Comparison of ENCODE assay signal across 1 cellular context in the genomic region with DNA sequence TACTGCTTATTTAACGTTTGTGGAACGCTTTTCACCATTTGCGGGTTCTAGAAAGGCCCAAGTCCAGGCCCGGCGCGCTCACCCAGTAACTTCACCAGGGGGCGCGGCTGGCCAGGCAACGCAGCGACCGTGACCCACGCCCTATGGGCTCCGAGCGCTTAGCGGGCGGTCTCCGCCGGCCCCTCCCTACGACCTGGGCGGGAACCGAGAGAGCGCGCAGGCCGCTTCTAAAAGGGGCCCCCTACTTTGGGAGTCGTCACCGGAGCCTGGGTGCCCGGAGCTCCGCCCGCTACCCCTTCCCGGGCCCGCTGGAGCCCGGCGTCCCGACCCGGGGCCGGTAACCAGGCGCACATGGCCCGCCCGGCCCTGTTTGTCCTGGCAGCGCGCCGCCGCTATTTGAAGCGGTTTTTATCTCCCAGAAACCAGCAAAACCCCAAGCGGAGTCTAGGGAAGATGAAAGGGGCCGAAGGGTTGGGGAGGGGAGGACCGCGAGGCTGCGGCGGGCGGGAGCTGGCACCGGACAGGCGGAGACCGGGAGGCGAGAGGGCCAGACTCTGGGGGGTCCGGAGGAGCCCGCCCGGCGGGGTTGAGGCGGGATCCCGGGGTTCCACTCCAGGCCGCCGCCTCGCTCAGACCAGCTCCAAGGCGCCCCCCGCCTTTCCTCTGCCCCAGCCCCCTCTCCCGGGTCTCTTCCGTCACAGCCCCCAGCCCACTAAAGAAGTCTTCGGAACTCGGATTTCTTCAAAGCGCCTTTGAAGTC.
A peak's percentile ranks its signal among the peaks of the same experiment; 100 is the strongest.
TF ChIP-seq lines count a peak whose summit lies in the region.

No MANE protein-coding gene starts in this region.

TF ChIP-seq in K562, 482 proteins besides CTCF, POLR2A, EP300 and RAD21 (continued from another document and continues in another):
- TF ChIP-seq, protein P1, sequence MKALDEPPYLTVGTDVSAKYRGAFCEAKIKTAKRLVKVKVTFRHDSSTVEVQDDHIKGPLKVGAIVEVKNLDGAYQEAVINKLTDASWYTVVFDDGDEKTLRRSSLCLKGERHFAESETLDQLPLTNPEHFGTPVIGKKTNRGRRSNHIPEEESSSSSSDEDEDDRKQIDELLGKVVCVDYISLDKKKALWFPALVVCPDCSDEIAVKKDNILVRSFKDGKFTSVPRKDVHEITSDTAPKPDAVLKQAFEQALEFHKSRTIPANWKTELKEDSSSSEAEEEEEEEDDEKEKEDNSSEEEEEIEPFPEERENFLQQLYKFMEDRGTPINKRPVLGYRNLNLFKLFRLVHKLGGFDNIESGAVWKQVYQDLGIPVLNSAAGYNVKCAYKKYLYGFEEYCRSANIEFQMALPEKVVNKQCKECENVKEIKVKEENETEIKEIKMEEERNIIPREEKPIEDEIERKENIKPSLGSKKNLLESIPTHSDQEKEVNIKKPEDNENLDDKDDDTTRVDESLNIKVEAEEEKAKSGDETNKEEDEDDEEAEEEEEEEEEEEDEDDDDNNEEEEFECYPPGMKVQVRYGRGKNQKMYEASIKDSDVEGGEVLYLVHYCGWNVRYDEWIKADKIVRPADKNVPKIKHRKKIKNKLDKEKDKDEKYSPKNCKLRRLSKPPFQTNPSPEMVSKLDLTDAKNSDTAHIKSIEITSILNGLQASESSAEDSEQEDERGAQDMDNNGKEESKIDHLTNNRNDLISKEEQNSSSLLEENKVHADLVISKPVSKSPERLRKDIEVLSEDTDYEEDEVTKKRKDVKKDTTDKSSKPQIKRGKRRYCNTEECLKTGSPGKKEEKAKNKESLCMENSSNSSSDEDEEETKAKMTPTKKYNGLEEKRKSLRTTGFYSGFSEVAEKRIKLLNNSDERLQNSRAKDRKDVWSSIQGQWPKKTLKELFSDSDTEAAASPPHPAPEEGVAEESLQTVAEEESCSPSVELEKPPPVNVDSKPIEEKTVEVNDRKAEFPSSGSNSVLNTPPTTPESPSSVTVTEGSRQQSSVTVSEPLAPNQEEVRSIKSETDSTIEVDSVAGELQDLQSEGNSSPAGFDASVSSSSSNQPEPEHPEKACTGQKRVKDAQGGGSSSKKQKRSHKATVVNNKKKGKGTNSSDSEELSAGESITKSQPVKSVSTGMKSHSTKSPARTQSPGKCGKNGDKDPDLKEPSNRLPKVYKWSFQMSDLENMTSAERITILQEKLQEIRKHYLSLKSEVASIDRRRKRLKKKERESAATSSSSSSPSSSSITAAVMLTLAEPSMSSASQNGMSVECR (CRISPR knock-in tag; IDR thresholded peaks at IDR 0.05), result peak; percentile 54; the same call in 1 of the 2 replicates
- no peak for TF ChIP-seq GABPB2 (CRISPR knock-in tag; conservative IDR thresholded peaks at IDR 0.05)
- TF ChIP-seq ZNF311 (CRISPR knock-in tag; IDR thresholded peaks at IDR 0.05), result no peak
- TF ChIP-seq, protein P2, sequence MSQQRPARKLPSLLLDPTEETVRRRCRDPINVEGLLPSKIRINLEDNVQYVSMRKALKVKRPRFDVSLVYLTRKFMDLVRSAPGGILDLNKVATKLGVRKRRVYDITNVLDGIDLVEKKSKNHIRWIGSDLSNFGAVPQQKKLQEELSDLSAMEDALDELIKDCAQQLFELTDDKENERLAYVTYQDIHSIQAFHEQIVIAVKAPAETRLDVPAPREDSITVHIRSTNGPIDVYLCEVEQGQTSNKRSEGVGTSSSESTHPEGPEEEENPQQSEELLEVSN (IDR thresholded peaks at IDR 0.05; ENCODE audit: borderline replicate concordance in 1 of 2, extremely low read depth in 1 of 2, insufficient read depth in 1 of 2, insufficient read length in 1 of 2, low read depth in 1 of 2, low read length in 1 of 2, poor library complexity in 1 of 2, severe bottlenecking in 1 of 2), result peak; percentile 60 to 93
- TF ChIP-seq NRF1 (conservative IDR thresholded peaks at IDR 0.05 in 1 of 2, IDR thresholded peaks at IDR 0.05 in 1 of 2), result peak; percentile 67 to 73
- TF ChIP-seq ATF1 (CRISPR knock-in tag; IDR thresholded peaks at IDR 0.05), result no peak
- TF ChIP-seq ATF1 (tag; IDR thresholded peaks at IDR 0.05), result peak; percentile 74
- TF ChIP-seq ELF4 (CRISPR knock-in tag; IDR thresholded peaks at IDR 0.05), result 0 out of 2 replicates have a peak, but pooled peaks have one; percentile 25
- TF ChIP-seq SOX6 (IDR thresholded peaks at IDR 0.05), result peak; percentile 11; the same call in 1 of the 2 replicates
- no peak; the same call in 1 of the 2 replicates for TF ChIP-seq NR4A1 (CRISPR knock-in tag; IDR thresholded peaks at IDR 0.05)
- no peak for TF ChIP-seq NR4A1 (tag; IDR thresholded peaks at IDR 0.05)
- TF ChIP-seq FOSL1 (tag; conservative IDR thresholded peaks at IDR 0.05), result peak; percentile 1; the same call in 1 of the 2 replicates
- TF ChIP-seq BRD9 (IDR thresholded peaks at IDR 0.05; ENCODE audit: low read depth, partially characterized antibody), result peak; percentile 17
- TF ChIP-seq OTX1 (CRISPR knock-in tag; IDR thresholded peaks at IDR 0.05), result 0 out of 2 replicates have a peak, but pooled peaks have one; percentile 33
- TF ChIP-seq PCBP1 (IDR thresholded peaks at IDR 0.05; ENCODE audit: low read depth, low read length, poor library complexity, severe bottlenecking), result peak; percentile 79
- TF ChIP-seq SRF (CRISPR knock-in tag; IDR thresholded peaks at IDR 0.05), result peak in 1 of 2 experiments; percentile 60; a peak in 1 of 4 replicates
- TF ChIP-seq SP1 (CRISPR knock-in tag; IDR thresholded peaks at IDR 0.05), result peak; percentile 70; the same call in 1 of the 2 replicates
- TF ChIP-seq HNRNPLL (IDR thresholded peaks at IDR 0.05; ENCODE audit: low read depth, low read length, poor library complexity, severe bottlenecking), result peak; percentile 56
- peak; percentile 57 for TF ChIP-seq CTBP1 (IDR thresholded peaks at IDR 0.05; ENCODE audit: borderline replicate concordance)
- TF ChIP-seq, protein P3, sequence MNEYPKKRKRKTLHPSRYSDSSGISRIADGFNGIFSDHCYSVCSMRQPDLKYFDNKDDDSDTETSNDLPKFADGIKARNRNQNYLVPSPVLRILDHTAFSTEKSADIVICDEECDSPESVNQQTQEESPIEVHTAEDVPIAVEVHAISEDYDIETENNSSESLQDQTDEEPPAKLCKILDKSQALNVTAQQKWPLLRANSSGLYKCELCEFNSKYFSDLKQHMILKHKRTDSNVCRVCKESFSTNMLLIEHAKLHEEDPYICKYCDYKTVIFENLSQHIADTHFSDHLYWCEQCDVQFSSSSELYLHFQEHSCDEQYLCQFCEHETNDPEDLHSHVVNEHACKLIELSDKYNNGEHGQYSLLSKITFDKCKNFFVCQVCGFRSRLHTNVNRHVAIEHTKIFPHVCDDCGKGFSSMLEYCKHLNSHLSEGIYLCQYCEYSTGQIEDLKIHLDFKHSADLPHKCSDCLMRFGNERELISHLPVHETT (CRISPR knock-in tag; conservative IDR thresholded peaks at IDR 0.05 in 1 of 2, IDR thresholded peaks at IDR 0.05 in 1 of 2), result peak in 1 of 2 experiments; percentile 92; a peak in 2 of 4 replicates
- TF ChIP-seq L3MBTL2 (IDR thresholded peaks at IDR 0.05), result peak; percentile 94
- peak; percentile 22; the same call in 1 of the 2 replicates for TF ChIP-seq LCOR (CRISPR knock-in tag; IDR thresholded peaks at IDR 0.05)
- 0 out of 2 replicates have a peak, but pooled peaks have one; percentile 25 for TF ChIP-seq KLF13 (tag; IDR thresholded peaks at IDR 0.05; ENCODE audit: borderline replicate concordance, low read depth)
- 0 out of 2 replicates have a peak, but pooled peaks have one; percentile 63 for TF ChIP-seq FOXK1 (CRISPR knock-in tag; IDR thresholded peaks at IDR 0.05; ENCODE audit: borderline replicate concordance)
- peak; percentile 32; the same call in 1 of the 2 replicates for TF ChIP-seq NBN (IDR thresholded peaks at IDR 0.05; ENCODE audit: low read depth)
- TF ChIP-seq, protein P4, sequence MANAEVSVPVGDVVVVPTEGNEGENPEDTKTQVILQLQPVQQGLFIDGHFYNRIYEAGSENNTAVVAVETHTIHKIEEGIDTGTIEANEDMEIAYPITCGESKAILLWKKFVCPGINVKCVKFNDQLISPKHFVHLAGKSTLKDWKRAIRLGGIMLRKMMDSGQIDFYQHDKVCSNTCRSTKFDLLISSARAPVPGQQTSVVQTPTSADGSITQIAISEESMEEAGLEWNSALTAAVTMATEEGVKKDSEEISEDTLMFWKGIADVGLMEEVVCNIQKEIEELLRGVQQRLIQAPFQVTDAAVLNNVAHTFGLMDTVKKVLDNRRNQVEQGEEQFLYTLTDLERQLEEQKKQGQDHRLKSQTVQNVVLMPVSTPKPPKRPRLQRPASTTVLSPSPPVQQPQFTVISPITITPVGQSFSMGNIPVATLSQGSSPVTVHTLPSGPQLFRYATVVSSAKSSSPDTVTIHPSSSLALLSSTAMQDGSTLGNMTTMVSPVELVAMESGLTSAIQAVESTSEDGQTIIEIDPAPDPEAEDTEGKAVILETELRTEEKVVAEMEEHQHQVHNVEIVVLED (CRISPR knock-in tag; IDR thresholded peaks at IDR 0.05), result peak; percentile 43; the same call in 1 of the 2 replicates
- TF ChIP-seq XRCC5 (IDR thresholded peaks at IDR 0.05; ENCODE audit: low read depth, low read length), result peak; percentile 60; the same call in 1 of the 2 replicates
- peak; percentile 62 for TF ChIP-seq U2AF1 (optimal IDR thresholded peaks at IDR 0.05; ENCODE audit: low read depth, low read length)
- TF ChIP-seq ZNF165 (CRISPR knock-in tag; IDR thresholded peaks at IDR 0.05; ENCODE audit: borderline replicate concordance), result 0 out of 2 replicates have a peak, but pooled peaks have one; percentile 12
- peak; percentile 59 for TF ChIP-seq KLF16 (IDR thresholded peaks at IDR 0.05)
- TF ChIP-seq ELF2 (CRISPR knock-in tag; IDR thresholded peaks at IDR 0.05), result no peak
- peak; percentile 73; the same call in 1 of the 2 replicates for TF ChIP-seq GATAD2B (IDR thresholded peaks at IDR 0.05; ENCODE audit: borderline replicate concordance)
- no peak for TF ChIP-seq ZBTB43 (CRISPR knock-in tag; IDR thresholded peaks at IDR 0.05)
- no peak for TF ChIP-seq CEBPG (CRISPR knock-in tag; IDR thresholded peaks at IDR 0.05)
- TF ChIP-seq CEBPG (tag; conservative IDR thresholded peaks at IDR 0.05 in 1 of 2, IDR thresholded peaks at IDR 0.05 in 1 of 2), result no peak
- TF ChIP-seq ZNF12 (CRISPR knock-in tag; IDR thresholded peaks at IDR 0.05), result no peak
- TF ChIP-seq, protein P5, sequence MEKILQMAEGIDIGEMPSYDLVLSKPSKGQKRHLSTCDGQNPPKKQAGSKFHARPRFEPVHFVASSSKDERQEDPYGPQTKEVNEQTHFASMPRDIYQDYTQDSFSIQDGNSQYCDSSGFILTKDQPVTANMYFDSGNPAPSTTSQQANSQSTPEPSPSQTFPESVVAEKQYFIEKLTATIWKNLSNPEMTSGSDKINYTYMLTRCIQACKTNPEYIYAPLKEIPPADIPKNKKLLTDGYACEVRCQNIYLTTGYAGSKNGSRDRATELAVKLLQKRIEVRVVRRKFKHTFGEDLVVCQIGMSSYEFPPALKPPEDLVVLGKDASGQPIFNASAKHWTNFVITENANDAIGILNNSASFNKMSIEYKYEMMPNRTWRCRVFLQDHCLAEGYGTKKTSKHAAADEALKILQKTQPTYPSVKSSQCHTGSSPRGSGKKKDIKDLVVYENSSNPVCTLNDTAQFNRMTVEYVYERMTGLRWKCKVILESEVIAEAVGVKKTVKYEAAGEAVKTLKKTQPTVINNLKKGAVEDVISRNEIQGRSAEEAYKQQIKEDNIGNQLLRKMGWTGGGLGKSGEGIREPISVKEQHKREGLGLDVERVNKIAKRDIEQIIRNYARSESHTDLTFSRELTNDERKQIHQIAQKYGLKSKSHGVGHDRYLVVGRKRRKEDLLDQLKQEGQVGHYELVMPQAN (IDR thresholded peaks at IDR 0.05; ENCODE audit: borderline replicate concordance), result peak; percentile 57; the same call in 1 of the 2 replicates
- TF ChIP-seq TEAD2 (tag; IDR thresholded peaks at IDR 0.05), result no peak
- no peak for TF ChIP-seq CHD4 (IDR thresholded peaks at IDR 0.05; ENCODE audit: insufficient read depth, insufficient replicate concordance, low read depth, low read length, poor library complexity, severe bottlenecking)
- peak; percentile 2 for TF ChIP-seq SMARCB1 (IDR thresholded peaks at IDR 0.05; ENCODE audit: insufficient read length, low read depth)
- TF ChIP-seq, protein P6, sequence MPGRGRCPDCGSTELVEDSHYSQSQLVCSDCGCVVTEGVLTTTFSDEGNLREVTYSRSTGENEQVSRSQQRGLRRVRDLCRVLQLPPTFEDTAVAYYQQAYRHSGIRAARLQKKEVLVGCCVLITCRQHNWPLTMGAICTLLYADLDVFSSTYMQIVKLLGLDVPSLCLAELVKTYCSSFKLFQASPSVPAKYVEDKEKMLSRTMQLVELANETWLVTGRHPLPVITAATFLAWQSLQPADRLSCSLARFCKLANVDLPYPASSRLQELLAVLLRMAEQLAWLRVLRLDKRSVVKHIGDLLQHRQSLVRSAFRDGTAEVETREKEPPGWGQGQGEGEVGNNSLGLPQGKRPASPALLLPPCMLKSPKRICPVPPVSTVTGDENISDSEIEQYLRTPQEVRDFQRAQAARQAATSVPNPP (IDR thresholded peaks at IDR 0.05; ENCODE audit: borderline replicate concordance, insufficient read depth, insufficient read length), result no peak
- TF ChIP-seq ZNF778 (CRISPR knock-in tag; IDR thresholded peaks at IDR 0.05), result no peak
- TF ChIP-seq ZNF3 (CRISPR knock-in tag; IDR thresholded peaks at IDR 0.05), result no peak
- peak; percentile 64 to 85; a peak in 3 of 4 replicates for TF ChIP-seq NONO (IDR thresholded peaks at IDR 0.05; ENCODE audit: low read depth in 2 of 2, low read length in 1 of 2)
- TF ChIP-seq TCF3 (CRISPR knock-in tag; IDR thresholded peaks at IDR 0.05), result peak; percentile 25; the same call in 1 of the 2 replicates
- TF ChIP-seq, protein P7, sequence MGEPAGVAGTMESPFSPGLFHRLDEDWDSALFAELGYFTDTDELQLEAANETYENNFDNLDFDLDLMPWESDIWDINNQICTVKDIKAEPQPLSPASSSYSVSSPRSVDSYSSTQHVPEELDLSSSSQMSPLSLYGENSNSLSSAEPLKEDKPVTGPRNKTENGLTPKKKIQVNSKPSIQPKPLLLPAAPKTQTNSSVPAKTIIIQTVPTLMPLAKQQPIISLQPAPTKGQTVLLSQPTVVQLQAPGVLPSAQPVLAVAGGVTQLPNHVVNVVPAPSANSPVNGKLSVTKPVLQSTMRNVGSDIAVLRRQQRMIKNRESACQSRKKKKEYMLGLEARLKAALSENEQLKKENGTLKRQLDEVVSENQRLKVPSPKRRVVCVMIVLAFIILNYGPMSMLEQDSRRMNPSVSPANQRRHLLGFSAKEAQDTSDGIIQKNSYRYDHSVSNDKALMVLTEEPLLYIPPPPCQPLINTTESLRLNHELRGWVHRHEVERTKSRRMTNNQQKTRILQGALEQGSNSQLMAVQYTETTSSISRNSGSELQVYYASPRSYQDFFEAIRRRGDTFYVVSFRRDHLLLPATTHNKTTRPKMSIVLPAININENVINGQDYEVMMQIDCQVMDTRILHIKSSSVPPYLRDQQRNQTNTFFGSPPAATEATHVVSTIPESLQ (CRISPR knock-in tag; IDR thresholded peaks at IDR 0.05), result 0 out of 2 replicates have a peak, but pooled peaks have one; percentile 79
- no peak for TF ChIP-seq MAFG (tag; conservative IDR thresholded peaks at IDR 0.05)
- TF ChIP-seq POLR2G (IDR thresholded peaks at IDR 0.05; ENCODE audit: low read depth, low read length), result peak; percentile 98
- peak; percentile 74 for TF ChIP-seq RBM22 (IDR thresholded peaks at IDR 0.05; ENCODE audit: low read depth, low read length, poor library complexity, severe bottlenecking)
